In the genomic region with DNA sequence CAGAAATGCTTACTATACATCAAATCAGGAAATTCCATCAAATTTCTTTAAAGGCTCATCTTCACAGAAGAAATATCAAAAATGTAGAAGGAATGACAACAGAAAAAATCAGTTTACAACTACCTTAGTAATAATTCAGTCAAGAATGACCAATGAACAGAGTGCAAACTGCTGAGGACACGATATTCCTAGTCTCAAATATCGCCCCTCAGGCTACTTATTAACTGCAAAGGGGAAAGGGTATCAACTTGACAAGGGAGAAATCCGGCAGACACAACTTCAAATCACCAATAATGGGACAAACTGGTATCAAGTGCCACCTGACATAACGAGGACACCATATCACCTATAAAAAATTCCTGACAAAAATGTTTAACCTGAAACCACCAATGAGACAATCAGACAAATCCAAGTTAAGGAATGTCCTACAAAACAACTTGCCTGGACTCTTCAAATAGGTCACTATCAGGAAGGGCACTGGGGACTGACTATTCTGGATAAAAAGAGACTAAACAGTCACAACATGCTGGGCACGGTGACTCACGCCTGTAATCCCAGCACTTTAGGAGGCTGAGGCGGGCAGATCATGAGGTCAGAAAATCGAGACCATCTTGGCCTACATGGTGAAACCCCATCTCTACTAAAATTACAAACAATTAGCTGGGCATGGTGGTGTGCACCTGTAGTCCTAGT, we compare ENCODE assay signal across 20 cellular contexts.
"Had no signal": no experiment of that assay in that cellular context is flagged by ENCODE, and none has a peak within 500 bp of the region (broad histone marks: within the 10 kb centered on the region; RNA-seq: fewer than 3 reads in every experiment).

No MANE protein-coding gene starts in this region.

- FAIRE-seq: endometrium, kidney, small intestine, urothelium cell line had no signal

- H3K27me3 ChIP-seq: foreskin keratinocyte, hepatocyte, neutrophil, stomach, transverse colon had no signal

- H3K4me3 ChIP-seq: coronary artery, hepatocyte, stomach, thoracic aorta, transverse colon had no signal

- H3K27me3 Mint-ChIP-seq: naive thymus-derived CD4-positive, alpha-beta T cell had no signal

- H3K4me1 ChIP-seq: foreskin keratinocyte, transverse colon had no signal

- H3K27ac Mint-ChIP-seq: nephron progenitor cell had no signal

- H3K4me3 Mint-ChIP-seq: naive thymus-derived CD4-positive, alpha-beta T cell; nephron progenitor cell had no signal

- H3K27ac ChIP-seq: coronary artery, foreskin keratinocyte, hepatocyte, neutrophil, stomach, thoracic aorta, transverse colon had no signal

- H3K9me3 Mint-ChIP-seq: naive thymus-derived CD4-positive, alpha-beta T cell; nephron progenitor cell had no signal

- H3K9me3 ChIP-seq: neutrophil, stomach, thoracic aorta, transverse colon had no signal

- H3K4me2 ChIP-seq: hepatocyte had no signal

- H2AFZ ChIP-seq: hepatocyte had no signal

- DNase-seq: effector CD8-positive, alpha-beta T cell; foreskin keratinocyte; head of caudate nucleus; kidney; left cardiac atrium; mammary epithelial cell; naive thymus-derived CD4-positive, alpha-beta T cell; nephron progenitor cell; small intestine; stimulated activated CD4-positive, alpha-beta T cell treated with anti-CD3 and anti-CD28 coated beads, Interleukin-12 subunit alpha, Interleukin-12 subunit beta, amount 100 ng/mL, for 4 hours; stimulated activated naive CD4-positive, alpha-beta T cell; stomach; substantia nigra; transverse colon had no signal
